ENCODE assay signal across 8 cellular contexts in the genomic region with DNA sequence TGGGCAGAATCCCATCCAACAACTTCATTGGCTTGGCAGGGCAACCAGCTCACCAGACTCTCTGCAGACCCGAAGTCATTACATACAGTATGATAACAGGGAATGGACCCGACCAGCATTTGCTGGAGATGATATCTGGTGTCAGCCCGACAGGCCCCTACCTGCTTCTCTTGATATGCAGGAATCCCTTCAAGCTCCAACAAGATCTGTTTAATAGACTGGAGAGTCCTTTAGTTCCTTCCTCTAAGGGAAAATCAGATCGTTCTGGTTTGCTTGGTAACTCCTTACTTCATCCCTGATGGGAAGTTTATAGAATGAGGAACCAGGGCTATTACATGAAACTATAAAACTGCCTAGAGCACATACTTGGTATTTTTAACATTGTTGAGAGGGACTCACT.
"Had no signal": no experiment of that assay in that cellular context is flagged by ENCODE, and none has a peak within 500 bp of the region (broad histone marks: within the 10 kb centered on the region; RNA-seq: fewer than 3 reads in every experiment).

No MANE protein-coding gene starts in this region.

- H3K27me3 ChIP-seq: left lung had no signal

- H3K4me3 ChIP-seq: left lung had no signal

- H3K9me3 ChIP-seq: left lung had no signal

- H3K36me3 ChIP-seq: left lung had no signal

- ATAC-seq: left lung had no signal

- H3K27ac ChIP-seq: left lung had no signal

- DNase-seq: activated B cell treated with CpG ODN at 0.5 μM for 24 hours; activated CD4-positive, alpha-beta T cell treated with anti-CD3 and anti-CD28 coated beads, Interleukin-2, amount 10 ng/mL, durations not matched to agents 7 days and 5 days; activated naive CD4-positive, alpha-beta T cell treated with anti-CD3 and anti-CD28 coated beads, Interleukin-2, amount 50 U/mL, for 16 hours; cerebellar nuclear complex; dermis blood vessel endothelial cell; left lung; nephron progenitor cell; stimulated activated CD4-positive, alpha-beta T cell treated with anti-CD3 and anti-CD28 coated beads, Interleukin-4, amount 100 ng/mL, for 1 hour had no signal

- H3K4me1 ChIP-seq: left lung had no signal
